ENCODE assay signal across 17 cellular contexts in genomic region chr1:151606384-151606783, GRCh38. TPM values are rescaled to one million over a fixed set of nuclear protein-coding genes. Genes with fewer than 3 reads are reported as not detected.
DNase-seq lines count a peak whose midpoint lies in the region; ATAC-seq, FAIRE-seq and TF ChIP-seq lines count a peak whose summit lies in the region.
"Had no signal": no experiment of that assay in that cellular context is flagged by ENCODE, and none has a peak within 500 bp of the region (broad histone marks: within the 10 kb centered on the region; RNA-seq: fewer than 3 reads in every experiment).

No MANE protein-coding gene starts in this region.

- intact Hi-C loops in mucosa of descending colon (cut with DNase I, micrococcal nuclease): no loop called here

- no peak for FAIRE-seq in H54 (lab: Jason Lieb, UNC)
- FAIRE-seq: G401.6 had no signal

- H3K4me3 ChIP-seq in choroid plexus epithelial cell (ENCODE audit: low read depth, low read length) (no peak overlapping the region), mucosa of descending colon (no peak overlapping the region)
- H3K4me3 ChIP-seq: adrenal gland, right atrium auricular region had no signal

- no peaks in the 10 kb centered on the region for H3K36me3 Mint-ChIP-seq in chondrocyte (ENCODE audit: low read depth)
- H3K36me3 Mint-ChIP-seq: natural killer cell had no signal

- no peaks in the 10 kb centered on the region for H3K4me1 ChIP-seq in mucosa of descending colon (ENCODE audit: low read depth)
- H3K4me1 ChIP-seq: adrenal gland had no signal

- H3K9me3 Mint-ChIP-seq in chondrocyte (ENCODE audit: low read depth): no peaks in the 10 kb centered on the region
- H3K9me3 Mint-ChIP-seq: natural killer cell had no signal

- TF ChIP-seq EP300 in Ishikawa (IDR thresholded peaks at IDR 0.05; ENCODE audit: borderline replicate concordance): no peak

- no peaks in the 10 kb centered on the region for H3K9me3 ChIP-seq in mucosa of descending colon
- H3K9me3 ChIP-seq: adrenal gland, right atrium auricular region had no signal

- ATAC-seq in mucosa of descending colon (peak; percentile 96), HG02840 (IDR thresholded peaks at IDR 0.05; ENCODE audit: low FRiP score, unreplicated experiment) (no peak)
- ATAC-seq: left cardiac atrium had no signal

- DNase-seq in DMS53 treated with DMSO at 0.1 percent for 48 hours (lab: John Stamatoyannopoulos, UW; ENCODE audit: unreplicated experiment) (peak; percentile 58), choroid plexus epithelial cell (ENCODE audit: low read depth) (peak; percentile 40), mucosa of descending colon (peak in 1 of 3 donors; percentile 23), C1 segment of cervical spinal cord (lab: John Stamatoyannopoulos, UW) (no peak), chondrocyte (ENCODE audit: low spot score) (no peak), H54 (ENCODE audit: insufficient read length, low spot score) (no peak)
- DNase-seq: adrenal gland, foreskin fibroblast, H7, left cardiac atrium, natural killer cell, NCI-H1417 treated with DMSO at 0.1 percent for 48 hours, NCI-H526 had no signal

- peaks cover 14% of the 10 kb centered on the region for H3K4me1 Mint-ChIP-seq in chondrocyte (ENCODE audit: low read depth)

- no peaks in the 10 kb centered on the region for H3K27me3 Mint-ChIP-seq in chondrocyte (ENCODE audit: low read depth)

- TF ChIP-seq CTCF in choroid plexus epithelial cell (conservative IDR thresholded peaks at IDR 0.05; ENCODE audit: low read depth, low read length) (no peak), mucosa of descending colon (IDR thresholded peaks at IDR 0.05) (no peak), chondrocyte (IDR thresholded peaks at IDR 0.05) (no peak)

- no peak for TF ChIP-seq RAD21 in Ishikawa (IDR thresholded peaks at IDR 0.05; ENCODE audit: low read depth)

- TF ChIP-seq POLR2A in H54 (IDR thresholded peaks at IDR 0.05; ENCODE audit: low read depth, low read length): no peak

- H3K4me3 Mint-ChIP-seq in chondrocyte (ENCODE audit: unreplicated experiment): no peak overlapping the region
- H3K4me3 Mint-ChIP-seq: natural killer cell had no signal

- no peak overlapping the region for H3K27ac Mint-ChIP-seq in chondrocyte (ENCODE audit: unreplicated experiment)
- H3K27ac Mint-ChIP-seq: natural killer cell had no signal

- H3K36me3 ChIP-seq in mucosa of descending colon (ENCODE audit: low read depth): no peaks in the 10 kb centered on the region
- H3K36me3 ChIP-seq: adrenal gland, right atrium auricular region had no signal

TF ChIP-seq in Ishikawa, 13 proteins besides CTCF, POLR2A, EP300 and RAD21:
- TF ChIP-seq TEAD4 (IDR thresholded peaks at IDR 0.05): no peak
- no peak for TF ChIP-seq TCF12 (IDR thresholded peaks at IDR 0.05; ENCODE audit: low read depth)
- TF ChIP-seq YY1 (IDR thresholded peaks at IDR 0.05; ENCODE audit: low read depth): no peak
- no peak for TF ChIP-seq MAX (IDR thresholded peaks at IDR 0.05)
- no peak for TF ChIP-seq NFIC (IDR thresholded peaks at IDR 0.05)
- TF ChIP-seq FOXM1 (IDR thresholded peaks at IDR 0.05; ENCODE audit: borderline replicate concordance, low read depth): no peak
- no peak for TF ChIP-seq CREB1 (IDR thresholded peaks at IDR 0.05; ENCODE audit: low read depth)
- peak; percentile 65 for TF ChIP-seq CEBPB (IDR thresholded peaks at IDR 0.05)
TF ChIP-seq in Ishikawa: peak in this region for 1.

RNA-seq across cellular contexts. Expression of gene SNX27, which starts 5.5 kb away (rescaled TPM):
- total RNA-seq in mucosa of descending colon: 10 to 100 TPM; 25.5 to 59.0 (median 34.8) TPM
- 39.0 to 39.5 TPM (median 39.3 TPM) in 3 replicates for total RNA-seq in chondrocyte

Comparison
In these comparisons a context has a peak if more than half of its experiments do, and no peak if none do; other contexts are left out.
1. DNase-seq: peak in DMS53 treated with DMSO at 0.1 percent for 48 hours (single experiment) and choroid plexus epithelial cell (single experiment); none in C1 segment of cervical spinal cord (0 of 14), chondrocyte (single experiment) and H54 (single experiment).